20 cellular contexts compared by ENCODE assay signal in genomic region chr11:3627291-3627690, GRCh38. TPM values are rescaled to one million over a fixed set of nuclear protein-coding genes. Genes with fewer than 3 reads are reported as not detected.
A peak's percentile ranks its signal among the peaks of the same experiment; 100 is the strongest.
DNase-seq lines count a peak whose midpoint lies in the region; ATAC-seq lines count a peak whose summit lies in the region.
"Had no signal": no experiment of that assay in that cellular context is flagged by ENCODE, and none has a peak within 500 bp of the region (broad histone marks: within the 10 kb centered on the region; RNA-seq: fewer than 3 reads in every experiment).

No MANE protein-coding gene starts in this region.

- H3K4me1 Mint-ChIP-seq in activated CD4-positive, alpha-beta memory T cell treated with anti-CD3 and anti-CD28 coated beads, Interleukin-2, amount 10 ng/mL, durations not matched to agents 7 days and 5 days, result no peaks in the 10 kb centered on the region

- CTCF ChIA-PET in activated CD4-positive, alpha-beta memory T cell treated with anti-CD3 and anti-CD28 coated beads, Interleukin-2, amount 10 ng/mL, durations not matched to agents 7 days and 5 days (lab: Charles Lee), result interaction anchor here (0.6 kb wide), 2 partner anchors 19 to 399 kb away, joined by 3 read pairs; no protein-coding TSS in a partner anchor

- no peaks in the 10 kb centered on the region for H3K9me3 Mint-ChIP-seq in activated CD4-positive, alpha-beta memory T cell treated with anti-CD3 and anti-CD28 coated beads, Interleukin-2, amount 10 ng/mL, durations not matched to agents 7 days and 5 days
- H3K9me3 Mint-ChIP-seq: activated T-cell treated with anti-CD3 and anti-CD28 coated beads, Interleukin-2, amount 50 U/mL, for 72 hours had no signal

- DNase-seq in left cardiac atrium (no peak), Right ventricle myocardium superior (no peak), amniotic epithelial cell (ENCODE audit: low read depth) (peak; percentile 88), foreskin melanocyte (peak; percentile 59), stromal cell of bone marrow (ENCODE audit: low read depth) (peak; percentile 70)
- DNase-seq in activated CD4-positive, alpha-beta memory T cell treated with anti-CD3 and anti-CD28 coated beads, Interleukin-2, amount 10 ng/mL, durations not matched to agents 7 days and 5 days, result no peak
- DNase-seq: activated CD4-positive, alpha-beta T cell treated with anti-CD3 and anti-CD28 coated beads for 48 hours; activated T-cell treated with anti-CD3 and anti-CD28 coated beads, Interleukin-2, amount 50 U/mL, for 72 hours; NCI-H1105; NCI-H510A treated with DMSO at 0.1 percent for 48 hours; RPMI8226; stimulated activated CD8-positive, alpha-beta memory T cell treated with anti-CD3 and anti-CD28 coated beads, Interleukin-4, amount 100 ng/mL, for 48 hours had no signal

- no peaks in the 10 kb centered on the region for H3K27me3 Mint-ChIP-seq in activated CD4-positive, alpha-beta memory T cell treated with anti-CD3 and anti-CD28 coated beads, Interleukin-2, amount 10 ng/mL, durations not matched to agents 7 days and 5 days

- intact Hi-C loops in left cardiac atrium (cut with DNase I), result no loop called here
- intact Hi-C loops in Right ventricle myocardium superior (cut with DNase I), result no loop called here

- POLR2A ChIA-PET in activated CD4-positive, alpha-beta memory T cell treated with anti-CD3 and anti-CD28 coated beads, Interleukin-2, amount 10 ng/mL, durations not matched to agents 7 days and 5 days (lab: Charles Lee), result no interaction called here

- no peak overlapping the region for H3K27ac Mint-ChIP-seq in activated CD4-positive, alpha-beta memory T cell treated with anti-CD3 and anti-CD28 coated beads, Interleukin-2, amount 10 ng/mL, durations not matched to agents 7 days and 5 days
- H3K27ac Mint-ChIP-seq: activated T-cell treated with anti-CD3 and anti-CD28 coated beads, Interleukin-2, amount 50 U/mL, for 72 hours had no signal

- no peak overlapping the region for H3K4me3 Mint-ChIP-seq in activated CD4-positive, alpha-beta memory T cell treated with anti-CD3 and anti-CD28 coated beads, Interleukin-2, amount 10 ng/mL, durations not matched to agents 7 days and 5 days
- H3K4me3 Mint-ChIP-seq: activated T-cell treated with anti-CD3 and anti-CD28 coated beads, Interleukin-2, amount 50 U/mL, for 72 hours had no signal

- no peaks in the 10 kb centered on the region for H3K36me3 Mint-ChIP-seq in activated CD4-positive, alpha-beta memory T cell treated with anti-CD3 and anti-CD28 coated beads, Interleukin-2, amount 10 ng/mL, durations not matched to agents 7 days and 5 days (ENCODE audit: low read depth)

- ATAC-seq in left cardiac atrium (peak; percentile 51 to 68), Right ventricle myocardium superior (ENCODE audit: poor library complexity) (no peak), HG03457 (IDR thresholded peaks at IDR 0.05; ENCODE audit: unreplicated experiment) (no peak), GM21723 (IDR thresholded peaks at IDR 0.05; ENCODE audit: unreplicated experiment) (no peak)
- ATAC-seq: activated T-cell treated with anti-CD3 and anti-CD28 coated beads, Interleukin-2, amount 50 U/mL, for 72 hours; HepG2 had no signal

RNA-seq across cellular contexts. Expression of gene ART5, which starts 14.5 kb away (rescaled TPM):
- total RNA-seq in left cardiac atrium (1 to 10 TPM in 1 of 2 donors, under 1 TPM in 1; 0.21 to 1.4 TPM), Right ventricle myocardium superior (4.7 TPM)
- not detected for total RNA-seq in activated CD4-positive, alpha-beta memory T cell treated with anti-CD3 and anti-CD28 coated beads, Interleukin-2, amount 10 ng/mL, durations not matched to agents 7 days and 5 days
- total RNA-seq: activated T-cell treated with anti-CD3 and anti-CD28 coated beads, Interleukin-2, amount 50 U/mL, for 72 hours; ascending aorta; mesenteric fat pad; T-helper 2 cell treated with Interferon-gamma antibody and Interleukin-4, amounts not matched to agents 100 ng/mL and 5 ng/mL, for 36 hours; tibial nerve had no signal

RNA-seq across cellular contexts. Expression of gene ART1, which starts 17.6 kb away (rescaled TPM):
- total RNA-seq in left cardiac atrium (not detected), Right ventricle myocardium superior (2.3 TPM)
- total RNA-seq in activated CD4-positive, alpha-beta memory T cell treated with anti-CD3 and anti-CD28 coated beads, Interleukin-2, amount 10 ng/mL, durations not matched to agents 7 days and 5 days, result not detected
- total RNA-seq: activated T-cell treated with anti-CD3 and anti-CD28 coated beads, Interleukin-2, amount 50 U/mL, for 72 hours; HepG2; mesenteric fat pad; osteocyte; T-helper 2 cell treated with Interferon-gamma antibody and Interleukin-4, amounts not matched to agents 100 ng/mL and 5 ng/mL, for 36 hours had no signal

RNA-seq across cellular contexts. Expression of gene CHRNA10, which starts 43.9 kb away (rescaled TPM):
- under 1 TPM; 0.27 to 0.58 TPM for total RNA-seq in left cardiac atrium
- total RNA-seq in Right ventricle myocardium superior, result 1.6 TPM
- total RNA-seq in activated CD4-positive, alpha-beta memory T cell treated with anti-CD3 and anti-CD28 coated beads, Interleukin-2, amount 10 ng/mL, durations not matched to agents 7 days and 5 days, result 1 to 10 TPM; 1.5 to 1.6 TPM
- total RNA-seq: ascending aorta had no signal

Comparison
In these comparisons a context has a peak if more than half of its experiments do, and no peak if none do; other contexts are left out.
1. ATAC-seq: peak in left cardiac atrium (2 of 2); none in Right ventricle myocardium superior (single experiment), HG03457 (single experiment) and GM21723 (single experiment).
2. DNase-seq: peak in amniotic epithelial cell (single experiment), foreskin melanocyte (single experiment) and stromal cell of bone marrow (single experiment); none in left cardiac atrium (single experiment), Right ventricle myocardium superior (single experiment) and activated CD4-positive, alpha-beta memory T cell treated with anti-CD3 and anti-CD28 coated beads, Interleukin-2, amount 10 ng/mL, durations not matched to agents 7 days and 5 days (single experiment).